8 cellular contexts compared by ENCODE assay signal in the genomic region with DNA sequence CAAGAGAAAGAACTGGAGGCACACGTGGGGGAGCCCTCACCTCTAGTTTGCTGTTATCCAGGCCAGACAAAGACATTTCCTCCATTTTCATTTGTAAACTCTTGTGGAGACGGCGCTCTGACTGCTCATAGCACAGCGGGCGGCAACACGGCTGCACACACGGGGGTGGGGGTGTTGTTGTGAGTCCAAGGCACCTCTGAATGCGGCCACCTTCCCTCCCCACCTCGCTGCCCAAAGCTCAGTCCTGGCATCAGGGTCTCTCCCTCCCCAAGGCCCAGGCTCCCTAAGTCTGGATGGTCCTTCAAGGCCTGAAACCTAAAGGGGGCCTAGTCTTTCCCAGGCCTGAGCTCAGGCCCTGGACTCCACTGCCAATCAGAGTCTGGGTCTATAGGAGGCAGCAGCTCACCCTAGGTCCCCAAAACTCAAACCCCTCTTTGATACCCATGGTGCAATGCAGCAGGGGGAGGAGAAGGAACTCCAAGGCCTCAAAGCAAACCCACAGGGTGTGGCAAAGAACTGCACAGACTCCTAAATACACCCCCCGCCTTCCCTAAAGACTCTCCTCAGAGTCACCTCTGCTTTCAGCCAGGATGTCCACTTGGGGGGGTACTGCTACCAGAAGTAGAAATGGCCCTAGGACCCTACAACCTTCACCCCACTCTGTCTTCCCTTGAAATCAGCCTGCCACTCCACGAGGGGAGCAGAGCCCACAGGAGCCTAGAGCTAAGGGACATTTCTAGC. TPM values are rescaled to one million over a fixed set of nuclear protein-coding genes. Genes with fewer than 3 reads are reported as not detected.
DNase-seq lines count a peak whose midpoint lies in the region; ATAC-seq and TF ChIP-seq lines count a peak whose summit lies in the region.

No MANE protein-coding gene starts in this region.

- H3K4me1 Mint-ChIP-seq in brain, result peaks cover 44% of the 10 kb centered on the region

- H3K4me1 ChIP-seq in ACC112 (ENCODE audit: control insufficient read depth, insufficient read depth, low read length, unreplicated experiment), result peaks cover 33% of the 10 kb centered on the region

- ATAC-seq in left colon, result peak; percentile 9
- ATAC-seq in GM18511 (IDR thresholded peaks at IDR 0.05; ENCODE audit: unreplicated experiment), result no peak
- no peak for ATAC-seq in GM18517 (IDR thresholded peaks at IDR 0.05; ENCODE audit: unreplicated experiment)

- H3K4me3 Mint-ChIP-seq in brain, result peak overlapping the region; percentile 83 to 89 (median 85)

- H3K27ac ChIP-seq in ACC112 (ENCODE audit: low read depth, low read length), result peak overlapping the region; percentile 86
- peak overlapping the region; percentile 95 for H3K27ac ChIP-seq in substantia nigra (ENCODE audit: low read depth, low read length, poor library complexity, severe bottlenecking)

- peak overlapping the region; percentile 78 for H2AFZ ChIP-seq in ACC112 (ENCODE audit: low read length, unreplicated experiment)

- peaks cover 9% of the 10 kb centered on the region for H3K27me3 Mint-ChIP-seq in brain

- intact Hi-C loops in left colon (cut with DNase I, micrococcal nuclease), result no loop called here

- H3K4me3 ChIP-seq in ACC112 (ENCODE audit: low read depth, low read length), result peak overlapping the region; percentile 97

- in situ Hi-C loops in GM13977 (cut with MboI; ENCODE audit: low pct_unique_long_range_greater_than_20kb, low sequenced_read_pairs, unreplicated experiment), result no loop called here

- peak; percentile 77 for DNase-seq in GM13977 (ENCODE audit: low spot score)
- DNase-seq in RPMI8226, result peak; percentile 75
- peak; percentile 44 to 63 for DNase-seq in left colon
- DNase-seq in substantia nigra (lab: John Stamatoyannopoulos, UW), result peak in 4 of 49 donors; percentile 12 to 33 (median 22)

- no peaks in the 10 kb centered on the region for H3K27me3 ChIP-seq in ACC112 (ENCODE audit: insufficient read depth, low read length)

- peaks cover 38% of the 10 kb centered on the region for H3K36me3 Mint-ChIP-seq in brain

- TF ChIP-seq CTCF in GM13977 (IDR thresholded peaks at IDR 0.05; ENCODE audit: extremely low read depth, insufficient read depth, missing control alignments), result peak; percentile 23
- peak in 1 of 2 experiments; percentile 11 for TF ChIP-seq CTCF in brain (conservative IDR thresholded peaks at IDR 0.05)

- peaks cover 24% of the 10 kb centered on the region for H3K79me2 ChIP-seq in ACC112 (ENCODE audit: control insufficient read depth, insufficient read depth, low read length, unreplicated experiment)

- H3K27ac Mint-ChIP-seq in brain, result peak overlapping the region; percentile 82 to 96 (median 93)

- no peaks in the 10 kb centered on the region for H3K9me3 Mint-ChIP-seq in brain

- H3K36me3 ChIP-seq in ACC112 (ENCODE audit: insufficient read depth, low read length), result no peaks in the 10 kb centered on the region

RNA-seq across cellular contexts. Expression of gene ATXN7L3, which starts 1.5 kb away (rescaled TPM):
- polyA plus RNA-seq in brain (ENCODE audit: insufficient read depth, low read depth, low replicate concordance), result 77.5 TPM
- 10 to 100 TPM; 80.0 to 82.3 TPM for total RNA-seq in left colon

RNA-seq across cellular contexts. Expression of gene TMUB2, which starts 11.4 kb away (rescaled TPM):
- 63.5 TPM for polyA plus RNA-seq in brain (ENCODE audit: insufficient read depth, low read depth, low replicate concordance)
- 10 to 100 TPM; 44.8 to 51.8 TPM for total RNA-seq in left colon

RNA-seq across cellular contexts. Expression of gene UBTF, which starts 21.3 kb away (rescaled TPM):
- polyA plus RNA-seq in brain (ENCODE audit: insufficient read depth, low read depth, low replicate concordance), result 112 TPM
- 10 to 100 TPM; 61.1 to 69.6 TPM for total RNA-seq in left colon

RNA-seq across cellular contexts. Expression of gene ASB16, which starts 27.6 kb away (rescaled TPM):
- 0.92 TPM for polyA plus RNA-seq in brain (ENCODE audit: insufficient read depth, low read depth, low replicate concordance)
- total RNA-seq in left colon, result under 1 TPM in 1 of 2 donors, not detected in 1; 0.56 TPM

RNA-seq across cellular contexts. Expression of gene HROB, which starts 56.4 kb away (rescaled TPM):
- polyA plus RNA-seq in brain (ENCODE audit: insufficient read depth, low read depth, low replicate concordance), result 3.9 TPM
- total RNA-seq in left colon, result 1 to 10 TPM in 1 of 2 donors, under 1 TPM in 1; 0.78 to 3.6 TPM
